In the genomic region with DNA sequence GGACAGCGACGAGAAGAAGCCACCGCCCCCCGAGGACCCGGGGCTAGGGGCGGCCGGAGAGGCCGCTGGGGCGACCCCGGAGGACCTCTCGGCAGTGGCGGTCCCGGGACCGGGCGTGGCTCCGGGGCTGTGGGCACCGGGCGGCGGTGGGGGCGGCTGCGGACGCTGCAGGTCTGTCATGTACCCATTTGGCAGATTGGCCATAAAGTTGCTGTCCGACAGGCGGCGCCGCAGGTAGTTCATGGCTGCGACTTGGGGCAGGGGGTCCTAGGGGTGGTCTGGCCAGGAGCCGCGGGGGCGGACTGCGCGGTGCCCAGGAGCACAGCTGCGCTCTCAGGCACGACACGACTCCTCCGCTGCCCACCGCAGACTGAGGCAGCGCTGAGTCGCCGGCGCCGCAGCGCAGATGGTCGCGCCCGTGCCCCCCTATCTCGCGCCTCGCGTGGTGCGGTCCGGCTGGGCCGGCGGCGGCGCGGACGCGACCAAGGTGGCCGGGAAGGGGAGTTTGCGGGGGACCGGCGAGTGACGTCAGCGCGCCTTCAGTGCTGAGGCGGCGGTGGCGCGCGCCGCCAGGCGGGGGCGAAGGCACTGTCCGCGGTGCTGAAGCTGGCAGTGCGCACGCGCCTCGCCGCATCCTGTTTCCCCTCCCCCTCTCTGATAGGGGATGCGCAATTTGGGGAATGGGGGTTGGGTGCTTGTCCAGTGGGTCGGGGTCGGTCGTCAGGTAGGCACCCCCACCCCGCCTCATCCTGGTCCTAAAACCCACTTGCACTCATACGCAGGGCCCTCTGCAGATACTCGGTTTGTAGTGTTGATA, we compare ENCODE assay signal across 1 cellular context.
TF ChIP-seq lines count a peak whose summit lies in the region.

A gene (minus strand): TSS at position 372 of the 817 bp plus-strand sequence. CDS start 129 bp downstream, at position 243.

TF ChIP-seq in HepG2, 621 proteins besides CTCF, POLR2A, EP300 and RAD21 (continued from another document and continues in another):
- TF ChIP-seq SNRNP70 (IDR thresholded peaks at IDR 0.05; ENCODE audit: low read depth, low read length) = no peak
- TF ChIP-seq, protein P1, sequence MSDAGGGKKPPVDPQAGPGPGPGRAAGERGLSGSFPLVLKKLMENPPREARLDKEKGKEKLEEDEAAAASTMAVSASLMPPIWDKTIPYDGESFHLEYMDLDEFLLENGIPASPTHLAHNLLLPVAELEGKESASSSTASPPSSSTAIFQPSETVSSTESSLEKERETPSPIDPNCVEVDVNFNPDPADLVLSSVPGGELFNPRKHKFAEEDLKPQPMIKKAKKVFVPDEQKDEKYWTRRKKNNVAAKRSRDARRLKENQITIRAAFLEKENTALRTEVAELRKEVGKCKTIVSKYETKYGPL (CRISPR knock-in tag; IDR thresholded peaks at IDR 0.05) = no peak
- TF ChIP-seq FOSL2 (CRISPR knock-in tag; IDR thresholded peaks at IDR 0.05) = peak; percentile 56
- TF ChIP-seq ZNF816 (CRISPR knock-in tag; IDR thresholded peaks at IDR 0.05; ENCODE audit: borderline replicate concordance) = 0 out of 2 replicates have a peak, but pooled peaks have one; percentile 51
- TF ChIP-seq, protein P2, sequence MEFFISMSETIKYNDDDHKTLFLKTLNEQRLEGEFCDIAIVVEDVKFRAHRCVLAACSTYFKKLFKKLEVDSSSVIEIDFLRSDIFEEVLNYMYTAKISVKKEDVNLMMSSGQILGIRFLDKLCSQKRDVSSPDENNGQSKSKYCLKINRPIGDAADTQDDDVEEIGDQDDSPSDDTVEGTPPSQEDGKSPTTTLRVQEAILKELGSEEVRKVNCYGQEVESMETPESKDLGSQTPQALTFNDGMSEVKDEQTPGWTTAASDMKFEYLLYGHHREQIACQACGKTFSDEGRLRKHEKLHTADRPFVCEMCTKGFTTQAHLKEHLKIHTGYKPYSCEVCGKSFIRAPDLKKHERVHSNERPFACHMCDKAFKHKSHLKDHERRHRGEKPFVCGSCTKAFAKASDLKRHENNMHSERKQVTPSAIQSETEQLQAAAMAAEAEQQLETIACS (CRISPR knock-in tag; IDR thresholded peaks at IDR 0.05) = peak; percentile 86
- TF ChIP-seq, protein P3, sequence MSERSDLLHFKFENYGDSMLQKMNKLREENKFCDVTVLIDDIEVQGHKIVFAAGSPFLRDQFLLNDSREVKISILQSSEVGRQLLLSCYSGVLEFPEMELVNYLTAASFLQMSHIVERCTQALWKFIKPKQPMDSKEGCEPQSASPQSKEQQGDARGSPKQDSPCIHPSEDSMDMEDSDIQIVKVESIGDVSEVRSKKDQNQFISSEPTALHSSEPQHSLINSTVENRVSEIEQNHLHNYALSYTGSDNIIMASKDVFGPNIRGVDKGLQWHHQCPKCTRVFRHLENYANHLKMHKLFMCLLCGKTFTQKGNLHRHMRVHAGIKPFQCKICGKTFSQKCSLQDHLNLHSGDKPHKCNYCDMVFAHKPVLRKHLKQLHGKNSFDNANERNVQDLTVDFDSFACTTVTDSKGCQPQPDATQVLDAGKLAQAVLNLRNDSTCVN (CRISPR knock-in tag; IDR thresholded peaks at IDR 0.05; ENCODE audit: borderline replicate concordance) = no peak
- TF ChIP-seq, protein P4, sequence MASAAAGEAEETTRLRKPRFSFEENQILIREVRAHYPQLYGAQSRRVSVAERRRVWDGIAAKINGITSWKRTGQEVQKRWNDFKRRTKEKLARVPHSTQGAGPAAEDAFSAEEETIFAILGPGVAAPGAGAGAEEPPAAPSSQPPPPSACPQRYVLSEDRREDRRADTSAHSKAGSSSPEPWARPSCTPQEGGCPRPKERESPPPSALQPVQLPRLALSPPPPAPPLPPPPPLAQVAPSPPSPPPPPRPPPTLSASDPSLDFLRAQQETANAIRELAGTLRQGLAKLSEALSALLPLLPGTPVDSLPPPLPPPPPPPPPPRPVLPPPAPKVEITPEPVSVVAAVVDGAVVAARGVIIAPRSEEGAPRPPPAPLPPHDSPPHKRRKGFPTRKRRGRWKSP (CRISPR knock-in tag; IDR thresholded peaks at IDR 0.05) = peak; percentile 83
- TF ChIP-seq ZNF207 (IDR thresholded peaks at IDR 0.05; ENCODE audit: borderline replicate concordance) = no peak
- no peak for TF ChIP-seq PCBP1 (IDR thresholded peaks at IDR 0.05; ENCODE audit: borderline replicate concordance, low read depth, low read length)
- TF ChIP-seq SALL2 (CRISPR knock-in tag; IDR thresholded peaks at IDR 0.05) = peak; percentile 69; the same call in 1 of the 2 replicates
- peak; percentile 81 for TF ChIP-seq HOXA3 (CRISPR knock-in tag; IDR thresholded peaks at IDR 0.05)
- TF ChIP-seq FOXK2 (IDR thresholded peaks at IDR 0.05) = no peak
- peak; percentile 70; the same call in 1 of the 2 replicates for TF ChIP-seq ATF7-NPFF (CRISPR knock-in tag; IDR thresholded peaks at IDR 0.05; ENCODE audit: low read depth)
- TF ChIP-seq, protein P5, sequence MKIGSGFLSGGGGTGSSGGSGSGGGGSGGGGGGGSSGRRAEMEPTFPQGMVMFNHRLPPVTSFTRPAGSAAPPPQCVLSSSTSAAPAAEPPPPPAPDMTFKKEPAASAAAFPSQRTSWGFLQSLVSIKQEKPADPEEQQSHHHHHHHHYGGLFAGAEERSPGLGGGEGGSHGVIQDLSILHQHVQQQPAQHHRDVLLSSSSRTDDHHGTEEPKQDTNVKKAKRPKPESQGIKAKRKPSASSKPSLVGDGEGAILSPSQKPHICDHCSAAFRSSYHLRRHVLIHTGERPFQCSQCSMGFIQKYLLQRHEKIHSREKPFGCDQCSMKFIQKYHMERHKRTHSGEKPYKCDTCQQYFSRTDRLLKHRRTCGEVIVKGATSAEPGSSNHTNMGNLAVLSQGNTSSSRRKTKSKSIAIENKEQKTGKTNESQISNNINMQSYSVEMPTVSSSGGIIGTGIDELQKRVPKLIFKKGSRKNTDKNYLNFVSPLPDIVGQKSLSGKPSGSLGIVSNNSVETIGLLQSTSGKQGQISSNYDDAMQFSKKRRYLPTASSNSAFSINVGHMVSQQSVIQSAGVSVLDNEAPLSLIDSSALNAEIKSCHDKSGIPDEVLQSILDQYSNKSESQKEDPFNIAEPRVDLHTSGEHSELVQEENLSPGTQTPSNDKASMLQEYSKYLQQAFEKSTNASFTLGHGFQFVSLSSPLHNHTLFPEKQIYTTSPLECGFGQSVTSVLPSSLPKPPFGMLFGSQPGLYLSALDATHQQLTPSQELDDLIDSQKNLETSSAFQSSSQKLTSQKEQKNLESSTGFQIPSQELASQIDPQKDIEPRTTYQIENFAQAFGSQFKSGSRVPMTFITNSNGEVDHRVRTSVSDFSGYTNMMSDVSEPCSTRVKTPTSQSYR (CRISPR knock-in tag; IDR thresholded peaks at IDR 0.05; ENCODE audit: borderline replicate concordance) = peak; percentile 81
- TF ChIP-seq, protein P6, sequence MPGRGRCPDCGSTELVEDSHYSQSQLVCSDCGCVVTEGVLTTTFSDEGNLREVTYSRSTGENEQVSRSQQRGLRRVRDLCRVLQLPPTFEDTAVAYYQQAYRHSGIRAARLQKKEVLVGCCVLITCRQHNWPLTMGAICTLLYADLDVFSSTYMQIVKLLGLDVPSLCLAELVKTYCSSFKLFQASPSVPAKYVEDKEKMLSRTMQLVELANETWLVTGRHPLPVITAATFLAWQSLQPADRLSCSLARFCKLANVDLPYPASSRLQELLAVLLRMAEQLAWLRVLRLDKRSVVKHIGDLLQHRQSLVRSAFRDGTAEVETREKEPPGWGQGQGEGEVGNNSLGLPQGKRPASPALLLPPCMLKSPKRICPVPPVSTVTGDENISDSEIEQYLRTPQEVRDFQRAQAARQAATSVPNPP (CRISPR knock-in tag; IDR thresholded peaks at IDR 0.05) = no peak
- TF ChIP-seq ZNF766 (CRISPR knock-in tag; IDR thresholded peaks at IDR 0.05; ENCODE audit: borderline replicate concordance) = 0 out of 2 replicates have a peak, but pooled peaks have one; percentile 60
- TF ChIP-seq ZNF772 (CRISPR knock-in tag; IDR thresholded peaks at IDR 0.05) = peak; percentile 66; the same call in 1 of the 2 replicates
- no peak for TF ChIP-seq ZNF121 (CRISPR knock-in tag; IDR thresholded peaks at IDR 0.05)
- TF ChIP-seq, protein P7, sequence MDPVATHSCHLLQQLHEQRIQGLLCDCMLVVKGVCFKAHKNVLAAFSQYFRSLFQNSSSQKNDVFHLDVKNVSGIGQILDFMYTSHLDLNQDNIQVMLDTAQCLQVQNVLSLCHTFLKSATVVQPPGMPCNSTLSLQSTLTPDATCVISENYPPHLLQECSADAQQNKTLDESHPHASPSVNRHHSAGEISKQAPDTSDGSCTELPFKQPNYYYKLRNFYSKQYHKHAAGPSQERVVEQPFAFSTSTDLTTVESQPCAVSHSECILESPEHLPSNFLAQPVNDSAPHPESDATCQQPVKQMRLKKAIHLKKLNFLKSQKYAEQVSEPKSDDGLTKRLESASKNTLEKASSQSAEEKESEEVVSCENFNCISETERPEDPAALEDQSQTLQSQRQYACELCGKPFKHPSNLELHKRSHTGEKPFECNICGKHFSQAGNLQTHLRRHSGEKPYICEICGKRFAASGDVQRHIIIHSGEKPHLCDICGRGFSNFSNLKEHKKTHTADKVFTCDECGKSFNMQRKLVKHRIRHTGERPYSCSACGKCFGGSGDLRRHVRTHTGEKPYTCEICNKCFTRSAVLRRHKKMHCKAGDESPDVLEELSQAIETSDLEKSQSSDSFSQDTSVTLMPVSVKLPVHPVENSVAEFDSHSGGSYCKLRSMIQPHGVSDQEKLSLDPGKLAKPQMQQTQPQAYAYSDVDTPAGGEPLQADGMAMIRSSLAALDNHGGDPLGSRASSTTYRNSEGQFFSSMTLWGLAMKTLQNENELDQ (CRISPR knock-in tag; IDR thresholded peaks at IDR 0.05; ENCODE audit: borderline replicate concordance) = no peak
- 0 out of 2 replicates have a peak, but pooled peaks have one; percentile 37 for TF ChIP-seq ZNF557 (CRISPR knock-in tag; IDR thresholded peaks at IDR 0.05)
- TF ChIP-seq ZNF501 (CRISPR knock-in tag; IDR thresholded peaks at IDR 0.05) = no peak
- TF ChIP-seq MXD4 (CRISPR knock-in tag; IDR thresholded peaks at IDR 0.05) = peak; percentile 44; the same call in 1 of the 2 replicates
- TF ChIP-seq, protein P8, sequence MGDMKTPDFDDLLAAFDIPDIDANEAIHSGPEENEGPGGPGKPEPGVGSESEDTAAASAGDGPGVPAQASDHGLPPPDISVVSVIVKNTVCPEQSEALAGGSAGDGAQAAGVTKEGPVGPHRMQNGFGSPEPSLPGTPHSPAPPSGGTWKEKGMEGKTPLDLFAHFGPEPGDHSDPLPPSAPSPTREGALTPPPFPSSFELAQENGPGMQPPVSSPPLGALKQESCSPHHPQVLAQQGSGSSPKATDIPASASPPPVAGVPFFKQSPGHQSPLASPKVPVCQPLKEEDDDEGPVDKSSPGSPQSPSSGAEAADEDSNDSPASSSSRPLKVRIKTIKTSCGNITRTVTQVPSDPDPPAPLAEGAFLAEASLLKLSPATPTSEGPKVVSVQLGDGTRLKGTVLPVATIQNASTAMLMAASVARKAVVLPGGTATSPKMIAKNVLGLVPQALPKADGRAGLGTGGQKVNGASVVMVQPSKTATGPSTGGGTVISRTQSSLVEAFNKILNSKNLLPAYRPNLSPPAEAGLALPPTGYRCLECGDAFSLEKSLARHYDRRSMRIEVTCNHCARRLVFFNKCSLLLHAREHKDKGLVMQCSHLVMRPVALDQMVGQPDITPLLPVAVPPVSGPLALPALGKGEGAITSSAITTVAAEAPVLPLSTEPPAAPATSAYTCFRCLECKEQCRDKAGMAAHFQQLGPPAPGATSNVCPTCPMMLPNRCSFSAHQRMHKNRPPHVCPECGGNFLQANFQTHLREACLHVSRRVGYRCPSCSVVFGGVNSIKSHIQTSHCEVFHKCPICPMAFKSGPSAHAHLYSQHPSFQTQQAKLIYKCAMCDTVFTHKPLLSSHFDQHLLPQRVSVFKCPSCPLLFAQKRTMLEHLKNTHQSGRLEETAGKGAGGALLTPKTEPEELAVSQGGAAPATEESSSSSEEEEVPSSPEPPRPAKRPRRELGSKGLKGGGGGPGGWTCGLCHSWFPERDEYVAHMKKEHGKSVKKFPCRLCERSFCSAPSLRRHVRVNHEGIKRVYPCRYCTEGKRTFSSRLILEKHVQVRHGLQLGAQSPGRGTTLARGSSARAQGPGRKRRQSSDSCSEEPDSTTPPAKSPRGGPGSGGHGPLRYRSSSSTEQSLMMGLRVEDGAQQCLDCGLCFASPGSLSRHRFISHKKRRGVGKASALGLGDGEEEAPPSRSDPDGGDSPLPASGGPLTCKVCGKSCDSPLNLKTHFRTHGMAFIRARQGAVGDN (CRISPR knock-in tag; IDR thresholded peaks at IDR 0.05) = peak; percentile 65
- TF ChIP-seq ZNF367 (CRISPR knock-in tag; IDR thresholded peaks at IDR 0.05; ENCODE audit: borderline replicate concordance) = peak; percentile 35; the same call in 1 of the 2 replicates
- TF ChIP-seq, protein P9, sequence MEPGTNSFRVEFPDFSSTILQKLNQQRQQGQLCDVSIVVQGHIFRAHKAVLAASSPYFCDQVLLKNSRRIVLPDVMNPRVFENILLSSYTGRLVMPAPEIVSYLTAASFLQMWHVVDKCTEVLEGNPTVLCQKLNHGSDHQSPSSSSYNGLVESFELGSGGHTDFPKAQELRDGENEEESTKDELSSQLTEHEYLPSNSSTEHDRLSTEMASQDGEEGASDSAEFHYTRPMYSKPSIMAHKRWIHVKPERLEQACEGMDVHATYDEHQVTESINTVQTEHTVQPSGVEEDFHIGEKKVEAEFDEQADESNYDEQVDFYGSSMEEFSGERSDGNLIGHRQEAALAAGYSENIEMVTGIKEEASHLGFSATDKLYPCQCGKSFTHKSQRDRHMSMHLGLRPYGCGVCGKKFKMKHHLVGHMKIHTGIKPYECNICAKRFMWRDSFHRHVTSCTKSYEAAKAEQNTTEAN (CRISPR knock-in tag; conservative IDR thresholded peaks at IDR 0.05) = no peak
- no peak for TF ChIP-seq SMYD3 (CRISPR knock-in tag; IDR thresholded peaks at IDR 0.05)
- TF ChIP-seq ETV6 (CRISPR knock-in tag; conservative IDR thresholded peaks at IDR 0.05) = 0 out of 2 replicates have a peak, but pooled peaks have one; percentile 47
- peak; percentile 85 for TF ChIP-seq ARNT2 (CRISPR knock-in tag; IDR thresholded peaks at IDR 0.05; ENCODE audit: low read depth)
- TF ChIP-seq NFE2L1 (CRISPR knock-in tag; IDR thresholded peaks at IDR 0.05; ENCODE audit: borderline replicate concordance) = no peak
- TF ChIP-seq, protein P10, sequence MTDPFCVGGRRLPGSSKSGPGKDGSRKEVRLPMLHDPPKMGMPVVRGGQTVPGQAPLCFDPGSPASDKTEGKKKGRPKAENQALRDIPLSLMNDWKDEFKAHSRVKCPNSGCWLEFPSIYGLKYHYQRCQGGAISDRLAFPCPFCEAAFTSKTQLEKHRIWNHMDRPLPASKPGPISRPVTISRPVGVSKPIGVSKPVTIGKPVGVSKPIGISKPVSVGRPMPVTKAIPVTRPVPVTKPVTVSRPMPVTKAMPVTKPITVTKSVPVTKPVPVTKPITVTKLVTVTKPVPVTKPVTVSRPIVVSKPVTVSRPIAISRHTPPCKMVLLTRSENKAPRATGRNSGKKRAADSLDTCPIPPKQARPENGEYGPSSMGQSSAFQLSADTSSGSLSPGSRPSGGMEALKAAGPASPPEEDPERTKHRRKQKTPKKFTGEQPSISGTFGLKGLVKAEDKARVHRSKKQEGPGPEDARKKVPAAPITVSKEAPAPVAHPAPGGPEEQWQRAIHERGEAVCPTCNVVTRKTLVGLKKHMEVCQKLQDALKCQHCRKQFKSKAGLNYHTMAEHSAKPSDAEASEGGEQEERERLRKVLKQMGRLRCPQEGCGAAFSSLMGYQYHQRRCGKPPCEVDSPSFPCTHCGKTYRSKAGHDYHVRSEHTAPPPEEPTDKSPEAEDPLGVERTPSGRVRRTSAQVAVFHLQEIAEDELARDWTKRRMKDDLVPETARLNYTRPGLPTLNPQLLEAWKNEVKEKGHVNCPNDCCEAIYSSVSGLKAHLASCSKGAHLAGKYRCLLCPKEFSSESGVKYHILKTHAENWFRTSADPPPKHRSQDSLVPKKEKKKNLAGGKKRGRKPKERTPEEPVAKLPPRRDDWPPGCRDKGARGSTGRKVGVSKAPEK (CRISPR knock-in tag; IDR thresholded peaks at IDR 0.05; ENCODE audit: borderline replicate concordance) = no peak
- 0 out of 2 replicates have a peak, but pooled peaks have one; percentile 31 for TF ChIP-seq RXRB (CRISPR knock-in tag; IDR thresholded peaks at IDR 0.05; ENCODE audit: borderline replicate concordance)
- peak; percentile 53; the same call in 1 of the 2 replicates for TF ChIP-seq ATF7 (IDR thresholded peaks at IDR 0.05)
- peak; percentile 90 for TF ChIP-seq ATF7 (CRISPR knock-in tag; IDR thresholded peaks at IDR 0.05)
- no peak for TF ChIP-seq SAFB2 (CRISPR knock-in tag; IDR thresholded peaks at IDR 0.05; ENCODE audit: borderline replicate concordance, low read depth)
- TF ChIP-seq HNRNPUL1 (IDR thresholded peaks at IDR 0.05; ENCODE audit: low read depth, low read length) = no peak
